ENCODE assay signal across 6 cellular contexts in the genomic region with DNA sequence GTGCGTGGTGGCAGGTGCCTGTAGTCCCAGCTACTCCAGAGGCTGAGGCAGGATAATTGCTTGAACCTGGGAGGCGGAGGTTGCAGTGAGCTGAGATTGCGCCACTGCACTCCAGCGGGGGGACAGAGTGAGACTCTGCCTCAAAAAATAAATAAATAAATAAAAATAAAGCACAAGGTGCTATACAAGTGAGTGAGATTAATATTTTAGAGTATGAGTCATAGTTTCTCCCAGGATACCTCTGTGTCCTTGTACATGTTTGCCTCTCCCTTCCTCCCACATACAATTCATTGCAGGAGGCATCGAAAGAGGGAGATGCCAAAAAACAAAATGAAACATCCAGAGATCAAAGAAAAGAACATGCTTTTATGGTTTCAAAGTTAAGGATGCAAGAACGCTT. TPM values are rescaled to one million over a fixed set of nuclear protein-coding genes. Genes with fewer than 3 reads are reported as not detected.
"Had no signal": no experiment of that assay in that cellular context is flagged by ENCODE, and none has a peak within 500 bp of the region (broad histone marks: within the 10 kb centered on the region; RNA-seq: fewer than 3 reads in every experiment).

No MANE protein-coding gene starts in this region.

RNA-seq across cellular contexts. Expression of a gene that starts 14.7 kb away (rescaled TPM):
- total RNA-seq: LHCN-M2, PC-3, Peyer's patch, Right ventricle myocardium inferior, SJCRH30, SK-MEL-5 had no signal
